In the genomic region with DNA sequence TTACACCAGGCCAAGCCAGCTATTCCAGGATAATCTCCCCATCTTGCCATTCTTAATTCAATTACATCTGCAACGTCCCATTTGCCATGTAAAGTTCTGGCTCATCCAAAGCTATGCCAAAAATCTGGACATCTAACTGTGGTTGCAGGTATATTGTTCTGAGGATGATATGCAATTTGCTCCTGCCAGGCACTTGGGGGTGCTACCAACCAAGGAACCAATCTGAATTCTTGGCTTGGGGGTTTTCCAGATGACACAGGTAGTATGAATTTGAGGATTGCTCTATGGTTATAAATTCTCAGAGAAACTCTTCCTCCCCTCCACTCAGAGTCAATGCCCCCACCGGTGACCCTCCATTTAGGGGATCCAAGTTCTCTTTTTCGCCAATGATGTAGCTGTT, we compare ENCODE assay signal across 8 cellular contexts. TPM values are rescaled to one million over a fixed set of nuclear protein-coding genes. Genes with fewer than 3 reads are reported as not detected.
DNase-seq lines count a peak whose midpoint lies in the region; ATAC-seq, FAIRE-seq and TF ChIP-seq lines count a peak whose summit lies in the region.
"Had no signal": no experiment of that assay in that cellular context is flagged by ENCODE, and none has a peak within 500 bp of the region (broad histone marks: within the 10 kb centered on the region; RNA-seq: fewer than 3 reads in every experiment).

No MANE protein-coding gene starts in this region.

- H3F3A ChIP-seq in MM.1S (ENCODE audit: insufficient read depth, low read length) = no peaks in the 10 kb centered on the region

- no peak overlapping the region for H3K27ac ChIP-seq in MM.1S (ENCODE audit: low read length)
- H3K27ac ChIP-seq in layer of hippocampus (ENCODE audit: low read depth, low read length) = peak overlapping the region; percentile 27
- no peak overlapping the region for H3K27ac ChIP-seq in aorta (ENCODE audit: low read depth in 1 of 2, low read length in 2 of 2)
- H3K27ac ChIP-seq: neutrophil had no signal

- H3K27me3 ChIP-seq in MM.1S (replicated peaks; ENCODE audit: insufficient read depth, low read length) (no peaks in the 10 kb centered on the region), layer of hippocampus (ENCODE audit: control insufficient read depth, insufficient read depth, low read length) (no peaks in the 10 kb centered on the region), aorta (ENCODE audit: control insufficient read depth in 1 of 2, insufficient read depth in 2 of 2, low read length in 1 of 2) (peaks cover 0 to 2% of the 10 kb centered on the region in 2 donors)
- H3K27me3 ChIP-seq: neutrophil had no signal

- no peaks in the 10 kb centered on the region for H3K9me2 ChIP-seq in MM.1S (replicated peaks; ENCODE audit: insufficient read depth, low read length)

- DNase-seq in GM03348 (ENCODE audit: low spot score) (peak; percentile 12), MM.1S (no peak), frontal cortex (ENCODE audit: low spot score in 2 of 2) (no peak), aorta (no peak)

- H3K36me3 ChIP-seq in MM.1S (replicated peaks; ENCODE audit: insufficient read depth, low read length) (no peaks in the 10 kb centered on the region), aorta (ENCODE audit: control insufficient read depth in 1 of 2, insufficient read depth in 2 of 2, low read length in 1 of 2) (no peaks in the 10 kb centered on the region)
- H3K36me3 ChIP-seq: neutrophil had no signal

- intact Hi-C loops in aorta (cut with DNase I) = loop anchor here (5.0 to 10.0 kb wide), 2 partner anchors 212 to 335 kb away; a partner anchor contains a TSS

- no peak overlapping the region for H3K9ac ChIP-seq in MM.1S (ENCODE audit: low read length)

- FAIRE-seq in frontal cortex (lab: Jason Lieb, UNC) = no peak

- no peaks in the 10 kb centered on the region for H3K9me3 Mint-ChIP-seq in activated T-helper 17 cell treated with anti-CD3 and anti-CD28 coated beads, Interleukin-2, amount 50 U/mL, for 72 hours

- H3K4me1 Mint-ChIP-seq in activated T-helper 17 cell treated with anti-CD3 and anti-CD28 coated beads, Interleukin-2, amount 50 U/mL, for 72 hours = peaks cover 6% of the 10 kb centered on the region

- no peaks in the 10 kb centered on the region for H3K9me3 ChIP-seq in MM.1S (replicated peaks; ENCODE audit: insufficient read depth, low read length)
- H3K9me3 ChIP-seq in aorta (ENCODE audit: control insufficient read depth, low read length) = no peaks in the 10 kb centered on the region
- H3K9me3 ChIP-seq: neutrophil had no signal

- H3K4me3 ChIP-seq in MM.1S (ENCODE audit: low read length) (no peak overlapping the region), aorta (ENCODE audit: low read length in 2 of 2) (no peak overlapping the region)

- ATAC-seq in activated T-helper 17 cell treated with anti-CD3 and anti-CD28 coated beads, Interleukin-2, amount 50 U/mL, for 72 hours (replicated peaks) = peak; percentile 78
- no peak for ATAC-seq in HG03342 (IDR thresholded peaks at IDR 0.05; ENCODE audit: unreplicated experiment)
- ATAC-seq in aorta (ENCODE audit: low FRiP score) = no peak

- H3K4me2 ChIP-seq in MM.1S (ENCODE audit: low read depth, low read length) = no peak overlapping the region

- peak; percentile 8; the same call in 1 of the 2 replicates for TF ChIP-seq CTCF in MM.1S (IDR thresholded peaks at IDR 0.05; ENCODE audit: low read length)

- H3K27ac Mint-ChIP-seq in activated T-helper 17 cell treated with anti-CD3 and anti-CD28 coated beads, Interleukin-2, amount 50 U/mL, for 72 hours = no peak overlapping the region

- H3K27me3 Mint-ChIP-seq in activated T-helper 17 cell treated with anti-CD3 and anti-CD28 coated beads, Interleukin-2, amount 50 U/mL, for 72 hours = no peaks in the 10 kb centered on the region

- H3K4me3 Mint-ChIP-seq in activated T-helper 17 cell treated with anti-CD3 and anti-CD28 coated beads, Interleukin-2, amount 50 U/mL, for 72 hours = no peak overlapping the region

- H2AFZ ChIP-seq in MM.1S (ENCODE audit: low read length) = no peak overlapping the region

- H3K4me1 ChIP-seq in MM.1S (ENCODE audit: low read length) (no peaks in the 10 kb centered on the region), aorta (ENCODE audit: control insufficient read depth in 1 of 2, insufficient read depth in 2 of 2, low read length in 2 of 2) (no peaks in the 10 kb centered on the region)

- peaks cover 6% of the 10 kb centered on the region for H3K36me3 Mint-ChIP-seq in activated T-helper 17 cell treated with anti-CD3 and anti-CD28 coated beads, Interleukin-2, amount 50 U/mL, for 72 hours (ENCODE audit: low read depth)

- WGBS in aorta, 2 donors = 61 to 73% methylated on average over 3 of the region's 3 CpGs

- H3K79me2 ChIP-seq in MM.1S (ENCODE audit: low read length) = no peaks in the 10 kb centered on the region

- no peaks in the 10 kb centered on the region for H4K20me1 ChIP-seq in MM.1S (ENCODE audit: insufficient read depth, low read length)

RNA-seq across cellular contexts. Expression of a gene that starts 33.0 kb away (rescaled TPM):
- 10 to 100 TPM in 1 of 2 donors, 1 to 10 TPM in 1; 8.0 to 12.8 TPM for total RNA-seq in activated T-helper 17 cell treated with anti-CD3 and anti-CD28 coated beads, Interleukin-2, amount 50 U/mL, for 72 hours
- total RNA-seq in frontal cortex = 14.3 TPM
- 10 to 100 TPM; 29.5 to 41.4 TPM for total RNA-seq in aorta
- polyA plus RNA-seq in aorta = 10 to 100 TPM; 21.9 to 72.1 TPM
